Comparison of ENCODE assay signal across 1 cellular context in genomic region chr16:66933776-66934137, GRCh38.
TF ChIP-seq lines count a peak whose summit lies in the region.

No MANE protein-coding gene starts in this region.

TF ChIP-seq in IMR-90, 13 proteins besides CTCF, POLR2A, EP300 and RAD21 (continued from another document):
- no peak for TF ChIP-seq RFX5 (IDR thresholded peaks at IDR 0.05; ENCODE audit: low read depth, low read length)
- TF ChIP-seq RCOR1 (IDR thresholded peaks at IDR 0.05; ENCODE audit: insufficient replicate concordance, low read length), result no peak
- no peak for TF ChIP-seq SMC3 (IDR thresholded peaks at IDR 0.05; ENCODE audit: low read depth, low read length)
- TF ChIP-seq FOS (IDR thresholded peaks at IDR 0.05; ENCODE audit: low read depth, low read length), result no peak
- no peak for TF ChIP-seq CHD1 (IDR thresholded peaks at IDR 0.05; ENCODE audit: low read depth, low read length)
- TF ChIP-seq MAZ (IDR thresholded peaks at IDR 0.05; ENCODE audit: borderline replicate concordance, low read depth, low read length), result no peak
- TF ChIP-seq, protein P1, sequence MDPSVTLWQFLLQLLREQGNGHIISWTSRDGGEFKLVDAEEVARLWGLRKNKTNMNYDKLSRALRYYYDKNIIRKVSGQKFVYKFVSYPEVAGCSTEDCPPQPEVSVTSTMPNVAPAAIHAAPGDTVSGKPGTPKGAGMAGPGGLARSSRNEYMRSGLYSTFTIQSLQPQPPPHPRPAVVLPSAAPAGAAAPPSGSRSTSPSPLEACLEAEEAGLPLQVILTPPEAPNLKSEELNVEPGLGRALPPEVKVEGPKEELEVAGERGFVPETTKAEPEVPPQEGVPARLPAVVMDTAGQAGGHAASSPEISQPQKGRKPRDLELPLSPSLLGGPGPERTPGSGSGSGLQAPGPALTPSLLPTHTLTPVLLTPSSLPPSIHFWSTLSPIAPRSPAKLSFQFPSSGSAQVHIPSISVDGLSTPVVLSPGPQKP (IDR thresholded peaks at IDR 0.05; ENCODE audit: borderline replicate concordance, low read depth, low read length), result no peak
- TF ChIP-seq, protein P2, sequence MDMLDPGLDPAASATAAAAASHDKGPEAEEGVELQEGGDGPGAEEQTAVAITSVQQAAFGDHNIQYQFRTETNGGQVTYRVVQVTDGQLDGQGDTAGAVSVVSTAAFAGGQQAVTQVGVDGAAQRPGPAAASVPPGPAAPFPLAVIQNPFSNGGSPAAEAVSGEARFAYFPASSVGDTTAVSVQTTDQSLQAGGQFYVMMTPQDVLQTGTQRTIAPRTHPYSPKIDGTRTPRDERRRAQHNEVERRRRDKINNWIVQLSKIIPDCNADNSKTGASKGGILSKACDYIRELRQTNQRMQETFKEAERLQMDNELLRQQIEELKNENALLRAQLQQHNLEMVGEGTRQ (IDR thresholded peaks at IDR 0.05; ENCODE audit: low read depth, low read length), result no peak
- TF ChIP-seq MAFK (IDR thresholded peaks at IDR 0.05; ENCODE audit: low read depth, low read length), result no peak
- no peak for TF ChIP-seq BHLHE40 (IDR thresholded peaks at IDR 0.05; ENCODE audit: low read depth, low read length)
- no peak for TF ChIP-seq CEBPB (IDR thresholded peaks at IDR 0.05; ENCODE audit: low read depth, low read length)
- no peak for TF ChIP-seq NFE2L2 (IDR thresholded peaks at IDR 0.05; ENCODE audit: low read depth, low read length)
